9 cellular contexts compared by ENCODE assay signal in genomic region chr16:69106491-69107291, GRCh38. TPM values are rescaled to one million over a fixed set of nuclear protein-coding genes. Genes with fewer than 3 reads are reported as not detected.
A peak's percentile ranks its signal among the peaks of the same experiment; 100 is the strongest.
DNase-seq lines count a peak whose midpoint lies in the region; ATAC-seq, FAIRE-seq and TF ChIP-seq lines count a peak whose summit lies in the region.
"Had no signal": no experiment of that assay in that cellular context is flagged by ENCODE, and none has a peak within 500 bp of the region (broad histone marks: within the 10 kb centered on the region; RNA-seq: fewer than 3 reads in every experiment).

No MANE protein-coding gene starts in this region.

- H2AFZ ChIP-seq in HCT116 (ENCODE audit: low read depth, low read length, poor library complexity, severe bottlenecking): no peak overlapping the region
- no peak overlapping the region for H2AFZ ChIP-seq in HepG2 (ENCODE audit: low read length)

- TF ChIP-seq CTCF in AG09309 (IDR thresholded peaks at IDR 0.05; ENCODE audit: control insufficient read depth, insufficient read depth, low read depth, low read length, missing control alignments): no peak
- no peak for TF ChIP-seq CTCF in HCT116 (IDR thresholded peaks at IDR 0.05 in 2 of 3, conservative IDR thresholded peaks at IDR 0.05 in 1 of 3; ENCODE audit: borderline replicate concordance in 1 of 3, insufficient read depth in 1 of 3, low read depth in 2 of 3, low read length in 2 of 3)
- peak; percentile 6 for TF ChIP-seq CTCF in astrocyte of the spinal cord (IDR thresholded peaks at IDR 0.05; ENCODE audit: low read depth, low read length)
- TF ChIP-seq CTCF in HepG2 (CRISPR knock-in tag; IDR thresholded peaks at IDR 0.05): no peak
- no peak for TF ChIP-seq CTCF in transverse colon (IDR thresholded peaks at IDR 0.05)

- in situ Hi-C loops in astrocyte of the spinal cord (cut with HindIII; ENCODE audit: low sequenced_read_pairs) (no loop called here), HepG2 (cut with HindIII; ENCODE audit: extremely low pct_ligation_motif_present, low pct_unique_long_range_greater_than_20kb) (loop anchor here (10.0 to 25.0 kb wide), 2 partner anchors 112 to 394 kb away; no protein-coding TSS in a partner anchor), transverse colon (cut with MboI; ENCODE audit: low pct_ligation_motif_present in 1 of 4, low pct_unique_long_range_greater_than_20kb in 1 of 4, low sequenced_read_pairs in 3 of 4) (loop anchor here in 1 of 4 donors (25.0 kb wide), 1 partner anchor 194 kb away; no protein-coding TSS in a partner anchor)

- 40% methylated on average over 39 of the region's 54 CpGs for WGBS in HepG2 (ENCODE audit: low lambda C conversion rate)
- 1% methylated on average over 22 of the region's 54 CpGs; no CpG with 5 or more reads in 1 of the 2 donors for WGBS in transverse colon (ENCODE audit: low coverage in 1 of 2), 2 donors

- no peak for TF ChIP-seq RAD21 in HCT116 (IDR thresholded peaks at IDR 0.05; ENCODE audit: low read depth)
- no peak for TF ChIP-seq RAD21 in HepG2 (CRISPR knock-in tag; IDR thresholded peaks at IDR 0.05)

- H3K4me1 ChIP-seq in HCT116 (ENCODE audit: control insufficient read depth in 1 of 2, insufficient read depth in 2 of 2, low read length in 2 of 2) (peaks cover 23 to 68% of the 10 kb centered on the region in 2 experiments), HepG2 (ENCODE audit: insufficient read depth, low read length) (peaks cover 14% of the 10 kb centered on the region), transverse colon (peaks cover 14 to 31% (median 29%) of the 10 kb centered on the region in 4 donors)

- RAD21 ChIA-PET in HCT116 (lab: Charles Lee; ENCODE audit: low non-redundant PET in 1 of 2, low total read pairs in 2 of 2, uncharacterized antibody in 2 of 2, unreplicated experiment in 2 of 2): no interaction called here

- peak overlapping the region; percentile 58 for H3K4me3 ChIP-seq in AG09309 (ENCODE audit: control insufficient read depth, low read depth, low read length)
- peak overlapping the region; percentile 81 to 90 for H3K4me3 ChIP-seq in HCT116 (replicated peaks in 1 of 2; ENCODE audit: low read depth in 1 of 2, low read length in 2 of 2)
- peak overlapping the region; percentile 46 for H3K4me3 ChIP-seq in astrocyte of the spinal cord (ENCODE audit: low read depth, low read length)
- peak overlapping the region; percentile 49 to 85 (median 61); a peak in 5 of 6 replicates for H3K4me3 ChIP-seq in HepG2 (replicated peaks in 1 of 3; ENCODE audit: insufficient read depth in 1 of 3, low read depth in 2 of 3, low read length in 3 of 3)
- peak overlapping the region; percentile 26 to 67 (median 54) for H3K4me3 ChIP-seq in transverse colon

- FAIRE-seq in HepG2 (lab: Jason Lieb, UNC): no peak
- FAIRE-seq: islet of Langerhans had no signal

- POLR2A ChIA-PET in HCT116 (lab: Charles Lee): interaction anchor here (0.9 to 2.0 kb wide), 10 partner anchors 15 to 183 kb away, joined by 3 to 21 read pairs (median 4); no protein-coding TSS in a partner anchor
- POLR2A ChIA-PET in HepG2 (lab: Yijun Ruan, JAX): interaction anchor here (0.5 to 1.5 kb wide), 4 partner anchors 11 to 462 kb away, joined by 3 to 9 read pairs (median 4); partner anchors contain the start of gene CDH3

- H3K4me2 ChIP-seq in HCT116 (ENCODE audit: low read length) (peak overlapping the region; percentile 99), HepG2 (ENCODE audit: low read depth, low read length) (peak overlapping the region; percentile 88)

- no peaks in the 10 kb centered on the region for H3K9me3 ChIP-seq in HCT116 (ENCODE audit: control insufficient read depth in 1 of 2, insufficient read depth in 1 of 2, low read depth in 1 of 2, low read length in 2 of 2)
- H3K9me3 ChIP-seq in HepG2 (ENCODE audit: low read length): no peaks in the 10 kb centered on the region
- H3K9me3 ChIP-seq in transverse colon: no peaks in the 10 kb centered on the region

- intact Hi-C loops in HCT116 (cut with micrococcal nuclease) (loop anchor here (5.0 kb wide), 2 partner anchors 184 to 259 kb away; no protein-coding TSS in a partner anchor), HepG2 (cut with micrococcal nuclease; ENCODE audit: unreplicated experiment) (loop anchor here (10.0 kb wide), 1 partner anchor 112 kb away; no protein-coding TSS in a partner anchor), transverse colon (cut with DNase I; ENCODE audit: low total_unique reads) (loop anchor here (10.0 kb wide), 1 partner anchor 262 kb away; the partner anchor contains the start of gene TANGO6)

- TF ChIP-seq EP300 in HepG2 (IDR thresholded peaks at IDR 0.05; ENCODE audit: low read depth in 2 of 2, low read length in 2 of 2): no peak
- TF ChIP-seq EP300 in HepG2 (CRISPR knock-in tag; IDR thresholded peaks at IDR 0.05; ENCODE audit: borderline replicate concordance): no peak
- TF ChIP-seq EP300 in transverse colon (IDR thresholded peaks at IDR 0.05; ENCODE audit: low read depth): no peak

- TSS peak; percentile 35 for BruUV-seq in HCT116 (replicated peaks; lab: Mats Ljungman, UMichigan)
- BruUV-seq in HepG2 (replicated peaks; lab: Mats Ljungman, UMichigan): no TSS peak

- H3K79me2 ChIP-seq in HCT116 (ENCODE audit: insufficient read depth, low read length) (peaks cover 59% of the 10 kb centered on the region), HepG2 (ENCODE audit: insufficient read depth, low read length) (no peaks in the 10 kb centered on the region)

- DNase-seq in AG09309 (ENCODE audit: low read depth) (no peak), HCT116 (ENCODE audit: low read depth, low spot score) (no peak), astrocyte of the spinal cord (ENCODE audit: low read depth, low spot score) (no peak), HepG2 (ENCODE audit: low spot score) (no peak), transverse colon (peak; percentile 18), SW 1271 (lab: John Stamatoyannopoulos, UW) (no peak)

- no peaks in the 10 kb centered on the region for H3K9me2 ChIP-seq in HCT116 (ENCODE audit: insufficient read depth)

- no peaks in the 10 kb centered on the region for H3K27me3 ChIP-seq in HCT116 (ENCODE audit: insufficient read depth, low read length)
- peaks cover 4 to 28% of the 10 kb centered on the region in 2 experiments; a peak in 4 of 5 replicates for H3K27me3 ChIP-seq in HepG2 (ENCODE audit: control insufficient read depth in 1 of 2, insufficient read depth in 2 of 2, low read length in 2 of 2)
- H3K27me3 ChIP-seq in transverse colon: peaks cover 28% of the 10 kb centered on the region

- H3K36me3 ChIP-seq in HCT116 (ENCODE audit: control insufficient read depth in 1 of 2, insufficient read depth in 2 of 2, low read length in 2 of 2) (peaks cover 22 to 30% of the 10 kb centered on the region in 2 experiments; a peak in 3 of 4 replicates), HepG2 (replicated peaks in 1 of 2; ENCODE audit: control insufficient read depth in 1 of 2, insufficient read depth in 2 of 2, low read length in 2 of 2) (no peaks in the 10 kb centered on the region), transverse colon (no peaks in the 10 kb centered on the region)

- H4K20me1 ChIP-seq in HCT116 (ENCODE audit: insufficient read depth) (peaks cover 13% of the 10 kb centered on the region; the same call in 1 of the 2 replicates), HepG2 (ENCODE audit: insufficient read depth, low read length) (no peaks in the 10 kb centered on the region)

- TF ChIP-seq POLR2A in HCT116 (IDR thresholded peaks at IDR 0.05; ENCODE audit: borderline replicate concordance, extremely low read depth, insufficient read depth, insufficient read length) (no peak), HepG2 (IDR thresholded peaks at IDR 0.05; ENCODE audit: insufficient read depth in 1 of 2, low read depth in 2 of 2, low read length in 2 of 2) (no peak), transverse colon (IDR thresholded peaks at IDR 0.05) (no peak)

- H3K27ac ChIP-seq in HCT116 (ENCODE audit: low read depth, low read length) (peak overlapping the region; percentile 74), HepG2 (ENCODE audit: extremely low read length, insufficient read depth, low read length) (no peak overlapping the region), transverse colon (peak overlapping the region in 3 of 4 donors; percentile 8 to 49 (median 40))

- peak; percentile 7 for ATAC-seq in HCT116
- ATAC-seq in HepG2: no peak
- ATAC-seq in HG03442 (IDR thresholded peaks at IDR 0.05; ENCODE audit: unreplicated experiment): no peak
- ATAC-seq in HG03520 (IDR thresholded peaks at IDR 0.05; ENCODE audit: unreplicated experiment): no peak

- H3K9ac ChIP-seq in HCT116 (ENCODE audit: low read length): peak overlapping the region; percentile 91
- no peak overlapping the region for H3K9ac ChIP-seq in HepG2 (ENCODE audit: insufficient read depth, low read depth, low read length)

- CTCF ChIA-PET in HCT116 (lab: Charles Lee) (interaction anchor here (0.8 to 2.0 kb wide), 5 partner anchors 33 to 259 kb away, joined by 4 to 14 read pairs (median 4); no protein-coding TSS in a partner anchor), HepG2 (lab: Yijun Ruan, JAX; ENCODE audit: low intra/inter-chr PET ratio, low total read pairs) (no interaction called here)

RNA-seq across cellular contexts. Expression of gene HAS3, which starts 1.2 kb away (rescaled TPM):
- total RNA-seq in HCT116 (2021; ENCODE audit: unreplicated experiment) (140 TPM), HepG2 (2016; rRNA removed; fragmentation: Illumina TruSeq; extraction: Trizol) (0.04 TPM in 1 of 2 replicates, not detected in the other), transverse colon (10 to 100 TPM in 1 of 4 donors, 1 to 10 TPM in 2, under 1 TPM in 1; 0.20 to 12.0 (median 7.9) TPM)
- 56.6 and 57.5 TPM in 2 replicates for polyA plus RNA-seq in HCT116 (2012)
- 0.09 TPM in 1 of 2 replicates, not detected in the other for total RNA-seq in HepG2 (2016; cell fraction: cytosol; rRNA removed; fragmentation: Illumina TruSeq; extraction: Trizol; ENCODE audit: low read depth)
- 0.13 and 0.36 TPM in 2 replicates for total RNA-seq in HepG2 (2016; cell fraction: insoluble cytoplasmic fraction; rRNA removed; fragmentation: Illumina TruSeq; extraction: Trizol)
- 0.14 and 0.19 TPM in 2 replicates for total RNA-seq in HepG2 (2016; cell fraction: membrane; rRNA removed; fragmentation: Illumina TruSeq; extraction: Trizol)
- 0.19 and 0.22 TPM in 2 replicates for total RNA-seq in HepG2 (2016; cell fraction: nucleus; rRNA removed; fragmentation: Illumina TruSeq; extraction: Trizol)
- 0.30 and 0.64 TPM in 2 replicates for polyA plus RNA-seq in HepG2 (2011; rRNA removed)
- polyA plus RNA-seq in HepG2 (2011; cell fraction: cytosol; rRNA removed): 0.28 and 0.32 TPM in 2 replicates
- polyA plus RNA-seq in HepG2 (2011; cell fraction: nucleus; rRNA removed): 1.3 and 1.4 TPM in 2 replicates
- polyA plus RNA-seq in HepG2 (2012): 0.47 and 0.52 TPM in 2 replicates
- 0.10 TPM in 1 of 2 replicates, not detected in the other for polyA plus RNA-seq in HepG2 (2016; cell fraction: cytosol; fragmentation: Illumina TruSeq; extraction: Trizol; ENCODE audit: low read depth)
- polyA plus RNA-seq in HepG2 (2016; cell fraction: insoluble cytoplasmic fraction; fragmentation: Illumina TruSeq; extraction: Trizol; ENCODE audit: low read depth): 0.09 and 0.12 TPM in 2 replicates
- 0.08 and 0.29 TPM in 2 replicates for polyA plus RNA-seq in HepG2 (2016; cell fraction: membrane; fragmentation: Illumina TruSeq; extraction: Trizol; ENCODE audit: low read depth)
- 0.79 and 0.96 TPM in 2 replicates for polyA plus RNA-seq in HepG2 (2016; cell fraction: nucleus; fragmentation: Illumina TruSeq; extraction: Trizol; ENCODE audit: insufficient read depth, low read depth)
- polyA minus RNA-seq in HepG2 (2011; rRNA and poly(A)+ RNA removed; ENCODE audit: low replicate concordance): 1.4 and 2.2 TPM in 2 replicates
- 0.30 TPM in 1 of 2 replicates, not detected in the other for polyA minus RNA-seq in HepG2 (2011; cell fraction: cytosol; rRNA and poly(A)+ RNA removed)
- polyA minus RNA-seq in HepG2 (2011; cell fraction: nucleus; rRNA and poly(A)+ RNA removed): 0.99 and 1.4 TPM in 2 replicates

RNA-seq across cellular contexts. Expression of gene CHTF8, which starts 25.7 kb away (rescaled TPM):
- total RNA-seq in HCT116 (2021; ENCODE audit: unreplicated experiment): 184 TPM
- 123 and 145 TPM in 2 replicates for polyA plus RNA-seq in HCT116 (2012)
- total RNA-seq in HepG2 (2016; rRNA removed; fragmentation: Illumina TruSeq; extraction: Trizol): 37.2 and 64.1 TPM in 2 replicates
- total RNA-seq in HepG2 (2016; cell fraction: cytosol; rRNA removed; fragmentation: Illumina TruSeq; extraction: Trizol; ENCODE audit: low read depth): 15.9 and 16.0 TPM in 2 replicates
- total RNA-seq in HepG2 (2016; cell fraction: insoluble cytoplasmic fraction; rRNA removed; fragmentation: Illumina TruSeq; extraction: Trizol): 45.2 and 61.3 TPM in 2 replicates
- 36.4 and 42.2 TPM in 2 replicates for total RNA-seq in HepG2 (2016; cell fraction: membrane; rRNA removed; fragmentation: Illumina TruSeq; extraction: Trizol)
- total RNA-seq in HepG2 (2016; cell fraction: nucleus; rRNA removed; fragmentation: Illumina TruSeq; extraction: Trizol): 25.4 and 28.1 TPM in 2 replicates
- polyA plus RNA-seq in HepG2 (2011; rRNA removed): 67.5 and 74.3 TPM in 2 replicates
- polyA plus RNA-seq in HepG2 (2011; cell fraction: cytosol; rRNA removed): 71.6 and 77.6 TPM in 2 replicates
- 34.1 and 36.4 TPM in 2 replicates for polyA plus RNA-seq in HepG2 (2011; cell fraction: nucleus; rRNA removed)
- polyA plus RNA-seq in HepG2 (2012): 47.0 and 51.3 TPM in 2 replicates
- 18.3 and 28.8 TPM in 2 replicates for polyA plus RNA-seq in HepG2 (2016; cell fraction: cytosol; fragmentation: Illumina TruSeq; extraction: Trizol; ENCODE audit: low read depth)
- polyA plus RNA-seq in HepG2 (2016; cell fraction: insoluble cytoplasmic fraction; fragmentation: Illumina TruSeq; extraction: Trizol; ENCODE audit: low read depth): 123 and 124 TPM in 2 replicates
- 44.9 and 57.1 TPM in 2 replicates for polyA plus RNA-seq in HepG2 (2016; cell fraction: membrane; fragmentation: Illumina TruSeq; extraction: Trizol; ENCODE audit: low read depth)
- 55.2 and 67.8 TPM in 2 replicates for polyA plus RNA-seq in HepG2 (2016; cell fraction: nucleus; fragmentation: Illumina TruSeq; extraction: Trizol; ENCODE audit: insufficient read depth, low read depth)
- 127 and 272 TPM in 2 replicates for polyA minus RNA-seq in HepG2 (2011; rRNA and poly(A)+ RNA removed; ENCODE audit: low replicate concordance)
- 48.2 and 50.4 TPM in 2 replicates for polyA minus RNA-seq in HepG2 (2011; cell fraction: cytosol; rRNA and poly(A)+ RNA removed)
- 17.3 and 20.1 TPM in 2 replicates for polyA minus RNA-seq in HepG2 (2011; cell fraction: nucleus; rRNA and poly(A)+ RNA removed)
- total RNA-seq in transverse colon: 100 to 1,000 TPM in 1 of 4 donors, 10 to 100 TPM in 3; 49.2 to 207 (median 68.9) TPM

RNA-seq across cellular contexts. Expression of gene UTP4, which starts 25.8 kb away (rescaled TPM):
- total RNA-seq in HCT116 (2021; ENCODE audit: unreplicated experiment): 125 TPM
- polyA plus RNA-seq in HCT116 (2012): 78.2 and 80.1 TPM in 2 replicates
- 30.0 and 57.1 TPM in 2 replicates for total RNA-seq in HepG2 (2016; rRNA removed; fragmentation: Illumina TruSeq; extraction: Trizol)
- total RNA-seq in HepG2 (2016; cell fraction: cytosol; rRNA removed; fragmentation: Illumina TruSeq; extraction: Trizol; ENCODE audit: low read depth): 37.9 and 40.6 TPM in 2 replicates
- total RNA-seq in HepG2 (2016; cell fraction: insoluble cytoplasmic fraction; rRNA removed; fragmentation: Illumina TruSeq; extraction: Trizol): 26.3 and 63.5 TPM in 2 replicates
- total RNA-seq in HepG2 (2016; cell fraction: membrane; rRNA removed; fragmentation: Illumina TruSeq; extraction: Trizol): 33.1 and 34.6 TPM in 2 replicates
- total RNA-seq in HepG2 (2016; cell fraction: nucleus; rRNA removed; fragmentation: Illumina TruSeq; extraction: Trizol): 37.9 and 38.1 TPM in 2 replicates
- 85.8 and 91.2 TPM in 2 replicates for polyA plus RNA-seq in HepG2 (2011; rRNA removed)
- 70.4 and 88.9 TPM in 2 replicates for polyA plus RNA-seq in HepG2 (2011; cell fraction: cytosol; rRNA removed)
- polyA plus RNA-seq in HepG2 (2011; cell fraction: nucleus; rRNA removed): 58.2 and 63.9 TPM in 2 replicates
- polyA plus RNA-seq in HepG2 (2012): 65.9 and 68.1 TPM in 2 replicates
- 21.9 and 27.0 TPM in 2 replicates for polyA plus RNA-seq in HepG2 (2016; cell fraction: cytosol; fragmentation: Illumina TruSeq; extraction: Trizol; ENCODE audit: low read depth)
- 119 and 121 TPM in 2 replicates for polyA plus RNA-seq in HepG2 (2016; cell fraction: insoluble cytoplasmic fraction; fragmentation: Illumina TruSeq; extraction: Trizol; ENCODE audit: low read depth)
- 30.9 and 36.3 TPM in 2 replicates for polyA plus RNA-seq in HepG2 (2016; cell fraction: membrane; fragmentation: Illumina TruSeq; extraction: Trizol; ENCODE audit: low read depth)
- polyA plus RNA-seq in HepG2 (2016; cell fraction: nucleus; fragmentation: Illumina TruSeq; extraction: Trizol; ENCODE audit: insufficient read depth, low read depth): 71.6 and 78.5 TPM in 2 replicates
- 126 and 208 TPM in 2 replicates for polyA minus RNA-seq in HepG2 (2011; rRNA and poly(A)+ RNA removed; ENCODE audit: low replicate concordance)
- 51.0 and 51.2 TPM in 2 replicates for polyA minus RNA-seq in HepG2 (2011; cell fraction: cytosol; rRNA and poly(A)+ RNA removed)
- polyA minus RNA-seq in HepG2 (2011; cell fraction: nucleus; rRNA and poly(A)+ RNA removed): 59.6 and 65.4 TPM in 2 replicates
- total RNA-seq in transverse colon: 10 to 100 TPM; 10.1 to 79.4 (median 17.6) TPM

Comparison
In these comparisons a context has a peak if more than half of its experiments do, and no peak if none do; other contexts are left out.
1. RNA of gene HAS3, which starts 1.2 kb away (total RNA-seq): 140 TPM in HCT116 (single experiment); 0.20 to 12.0 TPM in transverse colon and 0.04 to 0.36 TPM in HepG2; every median in the first group is over 10 times any median in the second.
2. Peak in every context shown above with its lines, with median percentiles within 50 percentile points of each other: H3K4me3 ChIP-seq.